Comparison of ENCODE assay signal across 10 cellular contexts in the genomic region with DNA sequence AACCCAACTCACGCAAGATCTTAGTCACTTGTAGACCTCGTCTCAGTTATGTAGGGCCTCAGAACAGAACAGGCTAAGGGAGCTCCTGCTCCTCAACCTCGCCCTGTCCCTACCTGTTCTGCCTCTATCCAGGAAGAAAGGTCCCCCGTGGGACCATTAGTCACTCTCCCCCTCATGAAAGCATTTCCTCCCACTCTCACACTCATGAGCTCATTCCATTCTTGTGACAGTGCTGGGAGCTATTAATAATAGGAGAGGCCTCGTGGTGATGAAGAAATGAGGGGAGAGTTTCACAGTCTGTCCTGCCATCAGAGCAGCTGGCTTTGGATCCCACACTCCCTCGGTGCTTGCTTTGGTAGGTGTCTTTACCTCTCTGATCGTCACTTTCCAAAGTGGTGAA. TPM values are rescaled to one million over a fixed set of nuclear protein-coding genes. Genes with fewer than 3 reads are reported as not detected.
A peak's percentile ranks its signal among the peaks of the same experiment; 100 is the strongest.
DNase-seq lines count a peak whose midpoint lies in the region; TF ChIP-seq lines count a peak whose summit lies in the region.
"Had no signal": no experiment of that assay in that cellular context is flagged by ENCODE, and none has a peak within 500 bp of the region (broad histone marks: within the 10 kb centered on the region; RNA-seq: fewer than 3 reads in every experiment).

No MANE protein-coding gene starts in this region.

- no peaks in the 10 kb centered on the region for H3K27me3 ChIP-seq in left ventricle myocardium inferior (ENCODE audit: low read depth)
- no peaks in the 10 kb centered on the region for H3K27me3 ChIP-seq in spleen (replicated peaks in 1 of 7)

- H3K4me1 ChIP-seq in left ventricle myocardium inferior (peaks cover 100% of the 10 kb centered on the region), spleen (peaks cover 10 to 93% (median 47%) of the 10 kb centered on the region in 6 donors)

- peaks cover 67% of the 10 kb centered on the region for H3K36me3 ChIP-seq in left ventricle myocardium inferior
- H3K36me3 ChIP-seq in spleen: peaks cover 0 to 100% (median 65%) of the 10 kb centered on the region in 6 donors

- DNase-seq in GM04504 (ENCODE audit: low read depth) (peak; percentile 59), astrocyte of the spinal cord (ENCODE audit: low read depth, low spot score) (peak; percentile 27), left ventricle myocardium inferior (peak; percentile 26), spleen (no peak), NCI-H69 (lab: John Stamatoyannopoulos, UW) (no peak), GF-D8 (lab: John Stamatoyannopoulos, UW) (no peak), NAMALWA (ENCODE audit: low spot score) (no peak), NCI-H1436 treated with DMSO at 0.1 percent for 48 hours (lab: John Stamatoyannopoulos, UW) (no peak)
- DNase-seq: NCI-H146, posterior cingulate gyrus had no signal

- H3K27ac ChIP-seq in left ventricle myocardium inferior (replicated peaks) (peak overlapping the region; percentile 96), spleen (peak overlapping the region; percentile 5 to 65 (median 38))

- TF ChIP-seq POLR2A in spleen (IDR thresholded peaks at IDR 0.05): no peak

- H3K4me3 ChIP-seq in astrocyte of the spinal cord (ENCODE audit: low read depth, low read length): no peak overlapping the region
- H3K4me3 ChIP-seq in left ventricle myocardium inferior: peak overlapping the region; percentile 30
- H3K4me3 ChIP-seq in spleen: no peak overlapping the region

- intact Hi-C loops in left ventricle myocardium inferior (cut with micrococcal nuclease): no loop called here
- intact Hi-C loops in spleen (cut with DNase I; ENCODE audit: low total_unique reads): no loop called here

- no peak for TF ChIP-seq CTCF in astrocyte of the spinal cord (IDR thresholded peaks at IDR 0.05; ENCODE audit: low read depth, low read length)
- no peak for TF ChIP-seq CTCF in left ventricle myocardium inferior (IDR thresholded peaks at IDR 0.05; ENCODE audit: borderline replicate concordance)
- no peak for TF ChIP-seq CTCF in spleen (IDR thresholded peaks at IDR 0.05 in 8 of 11, conservative IDR thresholded peaks at IDR 0.05 in 3 of 11)

- WGBS in spleen, 5 donors: 61 to 79% (median 74%) methylated on average over 7 of the region's 7 CpGs

- in situ Hi-C loops in astrocyte of the spinal cord (cut with HindIII; ENCODE audit: low sequenced_read_pairs): no loop called here

- H3K9me3 ChIP-seq in left ventricle myocardium inferior (replicated peaks) (no peaks in the 10 kb centered on the region), spleen (no peaks in the 10 kb centered on the region)

RNA-seq across cellular contexts. Expression of gene PPP2R1A, which starts 10.2 kb away (rescaled TPM):
- total RNA-seq in left ventricle myocardium inferior (395 TPM), spleen (100 to 1,000 TPM; 148 to 200 (median 178) TPM)
- 100 to 1,000 TPM in 1 of 3 donors, 10 to 100 TPM in 2; 81.1 to 103 (median 99.2) TPM for polyA plus RNA-seq in spleen

RNA-seq across cellular contexts. Expression of gene ZNF836, which starts 28.6 kb away (rescaled TPM):
- total RNA-seq in left ventricle myocardium inferior (8.1 TPM), spleen (10 to 100 TPM; 16.7 to 26.8 (median 21.0) TPM)
- 1 to 10 TPM; 4.9 to 7.6 (median 7.3) TPM for polyA plus RNA-seq in spleen

Comparison
In these comparisons a context has a peak if more than half of its experiments do, and no peak if none do; other contexts are left out.
1. DNase-seq: peak in GM04504 (single experiment), astrocyte of the spinal cord (single experiment) and left ventricle myocardium inferior (single experiment); none in spleen (single experiment), NCI-H69 (single experiment), GF-D8 (single experiment), NAMALWA (single experiment) and NCI-H1436 treated with DMSO at 0.1 percent for 48 hours (single experiment).